In genomic region chr6:129543981-129544380, GRCh38 we compare ENCODE assay signal across 27 cellular contexts.
A peak's percentile ranks its signal among the peaks of the same experiment; 100 is the strongest.
DNase-seq lines count a peak whose midpoint lies in the region; ATAC-seq and TF ChIP-seq lines count a peak whose summit lies in the region.
"Had no signal": no experiment of that assay in that cellular context is flagged by ENCODE, and none has a peak within 500 bp of the region (broad histone marks: within the 10 kb centered on the region; RNA-seq: fewer than 3 reads in every experiment).

No MANE protein-coding gene starts in this region.

- intact Hi-C loops in sciatic nerve (cut with DNase I) = no loop called here

- TF ChIP-seq CTCF in cardiac fibroblast (IDR thresholded peaks at IDR 0.05; ENCODE audit: low read depth, low read length) = no peak
- no peak for TF ChIP-seq CTCF in fibroblast of the aortic adventitia (IDR thresholded peaks at IDR 0.05; ENCODE audit: insufficient read depth, low read length)

- no peak overlapping the region for H3K4me3 ChIP-seq in cardiac fibroblast (replicated peaks in 1 of 2; ENCODE audit: low read depth in 2 of 2, low read length in 2 of 2)
- no peak overlapping the region for H3K4me3 ChIP-seq in fibroblast of the aortic adventitia (ENCODE audit: low read depth, low read length)
- H3K4me3 ChIP-seq: MG63, SK-N-MC had no signal

- ATAC-seq in HG03354 (IDR thresholded peaks at IDR 0.05; ENCODE audit: poor library complexity, severe bottlenecking, unreplicated experiment) (no peak), sciatic nerve (no peak)
- ATAC-seq: effector memory CD8-positive, alpha-beta T cell; PC-3; stimulated activated effector memory CD8-positive, alpha-beta T cell treated with anti-CD3 and anti-CD28 coated beads, Interleukin-12 subunit alpha, Interleukin-12 subunit beta, amount 100 ng/mL, for 72 hours had no signal

- DNase-seq in A172 (ENCODE audit: low spot score) = peak; percentile 10
- peak; percentile 75 for DNase-seq in LHCN-M2 (ENCODE audit: low read depth)
- peak; percentile 18 to 58 for DNase-seq in cardiac fibroblast (ENCODE audit: low read depth in 2 of 2)
- DNase-seq in fibroblast of the aortic adventitia (ENCODE audit: low read depth) = peak; percentile 32
- DNase-seq in germinal center (ENCODE audit: low spot score) = no peak
- no peak for DNase-seq in NCI-H2227 (lab: John Stamatoyannopoulos, UW; ENCODE audit: unreplicated experiment)
- no peak for DNase-seq in sciatic nerve (ENCODE audit: low spot score)
- DNase-seq: 8988T; activated CD4-positive, alpha-beta memory T cell treated with anti-CD3 and anti-CD28 coated beads for 36 hours; activated CD4-positive, CD25-positive, alpha-beta regulatory T cell treated with anti-CD3 and anti-CD28 coated beads, Interleukin-2, amount 50 U/mL, for 72 hours; activated CD8-positive, alpha-beta memory T cell treated with anti-CD3 and anti-CD28 coated beads, Interleukin-2, amount 50 U/mL, for 4 hours; activated naive CD4-positive, alpha-beta T cell treated with Interleukin-2 at 50 U/mL for 16 hours; effector memory CD8-positive, alpha-beta T cell; immature natural killer cell; KBM-7; MG63; NCI-H1105; NCI-H187 treated with DMSO at 0.1 percent for 48 hours; NCI-H2171 treated with DMSO at 0.1 percent for 48 hours; NCI-H526 treated with DMSO at 0.1 percent for 48 hours; nephron progenitor cell; PC-3; stimulated activated CD4-positive, alpha-beta T cell treated with anti-CD3 and anti-CD28 coated beads, Interleukin-15, amount 100 ng/mL, for 24 hours; substantia nigra had no signal

Comparison
In these comparisons a context has a peak if more than half of its experiments do, and no peak if none do; other contexts are left out.
1. DNase-seq: peak in A172 (single experiment), LHCN-M2 (single experiment), cardiac fibroblast (2 of 2) and fibroblast of the aortic adventitia (single experiment); none in germinal center (single experiment), NCI-H2227 (single experiment) and sciatic nerve (single experiment).